Comparison of ENCODE assay signal across 8 cellular contexts in the genomic region with DNA sequence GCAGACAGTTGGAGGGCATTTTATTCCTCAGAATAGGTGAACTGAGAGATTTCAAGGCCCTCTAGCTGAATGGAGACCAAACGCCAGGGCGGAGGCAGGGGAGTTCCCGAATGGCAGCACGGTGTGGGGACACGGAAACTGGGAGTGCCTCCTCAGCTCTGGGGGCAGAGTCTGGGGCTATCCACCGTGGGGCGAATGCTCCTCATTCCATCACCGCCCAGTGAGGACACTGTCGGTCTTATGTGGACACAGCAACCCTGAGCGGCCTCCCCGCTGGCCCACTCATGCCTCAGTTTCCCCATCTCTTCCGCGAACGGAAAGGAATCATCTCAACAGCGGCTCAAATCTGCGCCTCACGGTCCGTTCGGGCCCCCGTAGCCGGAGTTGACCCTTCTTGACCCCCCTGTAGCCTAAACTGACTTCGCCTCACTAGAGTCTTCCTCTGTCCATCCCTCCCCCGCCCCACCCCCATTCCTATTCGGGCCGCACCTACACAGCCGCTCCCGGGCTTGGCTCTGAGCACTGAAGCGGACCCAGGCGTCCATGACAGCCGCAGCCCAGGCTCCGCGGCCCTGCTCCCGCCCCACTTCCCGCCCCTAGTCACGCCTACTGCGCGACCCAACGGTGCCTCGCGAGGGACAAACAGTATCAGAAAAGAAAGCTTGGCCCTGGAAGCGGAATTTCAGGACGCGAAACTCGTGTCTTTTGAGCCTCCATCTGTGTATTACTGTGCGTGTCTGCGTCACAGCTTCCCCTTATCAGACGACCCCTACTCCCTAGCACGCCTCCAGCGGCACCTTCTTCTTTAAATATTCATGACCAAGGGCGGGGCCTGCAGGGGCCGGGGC. TPM values are rescaled to one million over a fixed set of nuclear protein-coding genes. Genes with fewer than 3 reads are reported as not detected.
DNase-seq lines count a peak whose midpoint lies in the region; ATAC-seq and TF ChIP-seq lines count a peak whose summit lies in the region.

A gene with protein sequence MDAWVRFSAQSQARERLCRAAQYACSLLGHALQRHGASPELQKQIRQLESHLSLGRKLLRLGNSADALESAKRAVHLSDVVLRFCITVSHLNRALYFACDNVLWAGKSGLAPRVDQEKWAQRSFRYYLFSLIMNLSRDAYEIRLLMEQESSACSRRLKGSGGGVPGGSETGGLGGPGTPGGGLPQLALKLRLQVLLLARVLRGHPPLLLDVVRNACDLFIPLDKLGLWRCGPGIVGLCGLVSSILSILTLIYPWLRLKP (minus strand): TSS at position 574 of the 848 bp plus-strand sequence. CDS start 29 bp downstream, at position 545.

- TF ChIP-seq POLR2A in NB4 (IDR thresholded peaks at IDR 0.05; ENCODE audit: extremely low read depth, insufficient read length) (peak; percentile 68), gastroesophageal sphincter (IDR thresholded peaks at IDR 0.05) (peak; percentile 26 to 63)

- peaks cover 3 to 35% (median 22%) of the 10 kb centered on the region in 3 donors for H3K4me1 ChIP-seq in gastroesophageal sphincter

- H3K9me3 ChIP-seq in gastroesophageal sphincter: no peaks in the 10 kb centered on the region

- no peak for TF ChIP-seq CTCF in NB4 (IDR thresholded peaks at IDR 0.05; ENCODE audit: low read depth, low read length)
- TF ChIP-seq CTCF in gastroesophageal sphincter (IDR thresholded peaks at IDR 0.05): peak in 2 of 4 experiments; percentile 5 to 36

- H3K27me3 ChIP-seq in gastroesophageal sphincter: no peaks in the 10 kb centered on the region

- peak within 1 kb of the TSS; percentile 43 to 92 (median 87) for H3K27ac ChIP-seq in gastroesophageal sphincter

- peak; percentile 68 for ATAC-seq in HG02571 (IDR thresholded peaks at IDR 0.05; ENCODE audit: unreplicated experiment)
- ATAC-seq in gastroesophageal sphincter: peak; percentile 95

- peaks cover 0 to 50% of the 10 kb centered on the region in 2 donors for H3K36me3 ChIP-seq in gastroesophageal sphincter

- WGBS in gastroesophageal sphincter (ENCODE audit: low coverage in 1 of 2), 2 donors: 0% methylated on average over 1 to 11 of the region's 51 CpGs

- H3K4me3 ChIP-seq in NB4 (ENCODE audit: low read depth, low read length) (peak within 1 kb of the TSS; percentile 92), gastroesophageal sphincter (peak within 1 kb of the TSS; percentile 74 to 81)

- TF ChIP-seq EP300 in gastroesophageal sphincter (IDR thresholded peaks at IDR 0.05): no peak

- peak; percentile 90 for DNase-seq in GM03348 (ENCODE audit: low spot score)
- peak; percentile 95 for DNase-seq in NB4 (ENCODE audit: low read depth)
- peak; percentile 93 for DNase-seq in SK-N-DZ (ENCODE audit: low spot score)
- peak; percentile 95 for DNase-seq in activated naive CD4-positive, alpha-beta T cell treated with Interleukin-2 at 50 U/mL for 16 hours
- DNase-seq in nucleus accumbens (lab: John Stamatoyannopoulos, UW): peak; percentile 62 to 98 (median 90)
- peak; percentile 95 for DNase-seq in superior temporal gyrus (ENCODE audit: extremely low spot score)

RNA-seq across cellular contexts. Expression of the gene that starts here (rescaled TPM):
- polyA plus RNA-seq in SK-N-DZ (2014; cell fraction: cytosol; rRNA removed): 29.0 and 32.3 TPM in 2 replicates
- polyA plus RNA-seq in SK-N-DZ (2014; cell fraction: nucleus; rRNA removed): 25.1 and 27.1 TPM in 2 replicates
- 10 to 100 TPM; 22.1 to 29.1 (median 28.1) TPM for total RNA-seq in gastroesophageal sphincter

Comparison
In these comparisons a context has a peak if more than half of its experiments do, and no peak if none do; other contexts are left out.
1. Peak in every context shown above with its lines: DNase-seq, ATAC-seq, H3K4me3 ChIP-seq and H3K27ac ChIP-seq.